In the genomic region with DNA sequence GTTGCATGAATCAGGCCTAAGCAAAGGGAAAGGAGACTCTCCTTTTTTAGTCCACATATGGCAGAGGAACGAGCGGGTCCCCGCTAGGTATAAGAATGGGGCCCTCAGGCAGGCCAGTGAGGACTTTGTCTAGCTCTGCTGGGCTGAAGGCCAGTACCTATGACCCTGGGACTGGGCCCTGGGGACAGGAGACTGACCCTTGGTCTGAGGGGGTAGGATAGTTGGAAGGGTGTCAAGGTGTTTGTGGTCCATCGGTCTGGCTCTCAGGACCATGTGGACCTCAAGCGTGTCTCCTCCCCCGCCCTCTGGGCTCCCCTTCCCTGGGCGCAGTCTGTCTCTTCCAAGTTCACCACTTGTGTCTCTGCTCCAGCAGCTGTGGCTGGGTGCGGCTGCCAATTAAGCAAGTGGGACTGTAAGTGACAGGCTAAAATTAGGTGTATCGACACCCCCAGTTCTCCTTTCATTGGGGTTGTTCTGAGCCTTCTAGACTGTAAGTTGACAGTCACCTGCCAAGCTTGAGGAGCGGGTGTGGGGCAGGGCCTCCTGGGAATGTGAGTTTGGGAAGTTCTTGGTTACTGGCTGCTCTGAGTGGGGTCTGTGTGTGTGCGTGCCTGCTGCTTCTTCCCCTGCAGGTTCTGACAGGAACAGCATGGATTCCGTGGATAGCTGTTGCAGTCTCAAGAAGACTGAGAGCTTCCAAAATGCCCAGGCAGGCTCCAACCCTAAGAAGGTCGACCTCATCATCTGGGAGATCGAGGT, we compare ENCODE assay signal across 8 cellular contexts. TPM values are rescaled to one million over a fixed set of nuclear protein-coding genes. Genes with fewer than 3 reads are reported as not detected.
DNase-seq lines count a peak whose midpoint lies in the region; ATAC-seq and TF ChIP-seq lines count a peak whose summit lies in the region.

No MANE protein-coding gene starts in this region.

- peaks cover 12 to 18% of the 10 kb centered on the region in 2 donors for H3K36me3 ChIP-seq in thyroid gland

- H3K4me3 ChIP-seq in coronary artery = peak overlapping the region; percentile 16
- H3K4me3 ChIP-seq in thyroid gland (replicated peaks in 1 of 3) = no peak overlapping the region

- TF ChIP-seq CTCF in coronary artery (IDR thresholded peaks at IDR 0.05) (no peak), thyroid gland (IDR thresholded peaks at IDR 0.05) (peak in 1 of 6 experiments; percentile 20)

- peak; percentile 14 for DNase-seq in NCI-H82 (lab: John Stamatoyannopoulos, UW)
- DNase-seq in NCI-H82 treated with DMSO at 0.1 percent for 48 hours (lab: John Stamatoyannopoulos, UW; ENCODE audit: unreplicated experiment) = no peak
- no peak for DNase-seq in coronary artery (ENCODE audit: low spot score)
- peak; percentile 94 for DNase-seq in left lobe of liver (ENCODE audit: low spot score)
- peak; percentile 47 to 56 for DNase-seq in thyroid gland

- ATAC-seq in left lobe of liver = peak; percentile 80
- no peak for ATAC-seq in GM18870 (IDR thresholded peaks at IDR 0.05; ENCODE audit: unreplicated experiment)
- ATAC-seq in HG03442 (IDR thresholded peaks at IDR 0.05; ENCODE audit: unreplicated experiment) = no peak
- no peak for ATAC-seq in GM18511 (IDR thresholded peaks at IDR 0.05; ENCODE audit: unreplicated experiment)

- no peak for TF ChIP-seq POLR2A in thyroid gland (IDR thresholded peaks at IDR 0.05)

- H3K9me3 ChIP-seq in thyroid gland = no peaks in the 10 kb centered on the region

- no peaks in the 10 kb centered on the region for H3K27me3 ChIP-seq in thyroid gland

- WGBS in thyroid gland, 2 donors = 60 to 83% methylated on average over 9 to 14 of the region's 14 CpGs

- intact Hi-C loops in thyroid gland (cut with DNase I) = loop anchor here (10.0 kb wide), 2 partner anchors 55 to 275 kb away; a partner anchor contains a TSS

- peaks cover 20 to 35% of the 10 kb centered on the region in 2 donors for H3K4me1 ChIP-seq in thyroid gland

- H3K27ac ChIP-seq in coronary artery = peak overlapping the region; percentile 87 to 89
- H3K27ac ChIP-seq in thyroid gland = peak overlapping the region in 1 of 3 donors; percentile 26

RNA-seq across cellular contexts. Expression of a gene that starts 24.5 kb away (rescaled TPM):
- total RNA-seq in left lobe of liver = 60.0 TPM
- 100 to 1,000 TPM in 1 of 4 donors, 10 to 100 TPM in 3; 91.6 to 105 (median 95.5) TPM for total RNA-seq in thyroid gland

Comparison
In these comparisons a context has a peak if more than half of its experiments do, and no peak if none do; other contexts are left out.
1. DNase-seq: peak in NCI-H82 (single experiment), left lobe of liver (single experiment) and thyroid gland (2 of 2); none in NCI-H82 treated with DMSO at 0.1 percent for 48 hours (single experiment) and coronary artery (single experiment).